9 cellular contexts compared by ENCODE assay signal in the genomic region with DNA sequence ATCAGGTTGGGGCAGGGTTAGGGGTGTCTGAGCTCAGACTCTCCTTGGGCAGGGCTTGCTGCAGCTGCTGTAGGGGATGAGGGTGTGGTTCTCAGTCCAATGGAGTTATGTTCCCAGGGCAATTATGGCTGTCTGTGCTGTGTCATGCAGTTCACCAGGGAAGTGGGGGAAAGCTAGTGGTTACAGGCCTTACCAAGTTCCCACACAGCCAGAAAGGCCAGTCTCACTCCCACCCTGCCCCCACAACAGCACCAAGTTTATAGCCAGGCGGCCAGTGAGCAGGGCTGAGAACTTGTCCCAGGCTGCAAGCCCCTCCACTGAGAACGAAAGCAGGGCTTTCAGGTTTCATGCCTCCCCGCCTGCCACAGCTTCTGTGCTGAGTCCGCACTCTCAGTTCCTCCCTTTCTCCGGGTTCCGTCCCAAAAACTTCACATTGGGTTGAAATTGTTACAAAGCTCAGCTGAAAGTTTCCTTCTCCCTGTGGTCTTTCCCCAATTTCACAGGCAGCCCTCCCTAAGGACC. TPM values are rescaled to one million over a fixed set of nuclear protein-coding genes. Genes with fewer than 3 reads are reported as not detected.
DNase-seq lines count a peak whose midpoint lies in the region; ATAC-seq, FAIRE-seq and TF ChIP-seq lines count a peak whose summit lies in the region.
"Had no signal": no experiment of that assay in that cellular context is flagged by ENCODE, and none has a peak within 500 bp of the region (broad histone marks: within the 10 kb centered on the region; RNA-seq: fewer than 3 reads in every experiment).

No MANE protein-coding gene starts in this region.

- H3K36me3 ChIP-seq in H1 (ENCODE audit: control insufficient read depth in 2 of 4, insufficient read depth in 4 of 4, low read length in 3 of 4) (no peaks in the 10 kb centered on the region), transverse colon (no peaks in the 10 kb centered on the region), mesenchymal stem cell (ENCODE audit: control insufficient read depth in 1 of 2, insufficient read depth in 2 of 2, low read depth in 1 of 2, low read length in 2 of 2) (no peaks in the 10 kb centered on the region)
- H3K36me3 ChIP-seq: neutrophil had no signal

- H2AK5ac ChIP-seq in H1 (ENCODE audit: low read depth, low read length) = no peak overlapping the region
- H2AK5ac ChIP-seq in mesenchymal stem cell (ENCODE audit: low read length, severe bottlenecking) = no peak overlapping the region

- peak overlapping the region; percentile 98 for H2AFZ ChIP-seq in H1 (ENCODE audit: low read length)
- no peak overlapping the region for H2AFZ ChIP-seq in mesenchymal stem cell (ENCODE audit: low read depth, low read length)

- H3K18ac ChIP-seq in H1 (ENCODE audit: extremely low read depth, low read length) (no peak overlapping the region), mesenchymal stem cell (ENCODE audit: low read depth in 1 of 2, low read length in 2 of 2) (no peak overlapping the region)

- no peak overlapping the region for H2BK12ac ChIP-seq in H1 (ENCODE audit: low read depth, low read length)
- H2BK12ac ChIP-seq in mesenchymal stem cell (ENCODE audit: low read length in 2 of 2) = no peak overlapping the region

- H3K27me3 ChIP-seq in H1 (replicated peaks in 1 of 4; ENCODE audit: control insufficient read depth in 3 of 4, extremely low read depth in 1 of 4, insufficient read depth in 3 of 4, low read length in 3 of 4) (no peaks in the 10 kb centered on the region), transverse colon (no peaks in the 10 kb centered on the region), mesenchymal stem cell (ENCODE audit: control insufficient read depth in 1 of 2, insufficient read depth in 1 of 2, low read length in 2 of 2) (no peaks in the 10 kb centered on the region)
- H3K27me3 ChIP-seq: neutrophil had no signal

- H3K4ac ChIP-seq in H1 (replicated peaks; ENCODE audit: insufficient read length, low read depth, low read length) = no peak overlapping the region
- H3K4ac ChIP-seq in mesenchymal stem cell (ENCODE audit: low read depth in 1 of 2, low read length in 2 of 2) = no peak overlapping the region

- CTCF ChIA-PET in H1 (lab: Charles Lee; ENCODE audit: partially characterized antibody) = interaction anchor here (0.6 to 3.7 kb wide), 25 partner anchors 10 to 1020 kb away, joined by 3 to 47 read pairs (median 4); no protein-coding TSS in a partner anchor

- intact Hi-C loops in transverse colon (cut with DNase I; ENCODE audit: low total_unique reads) = no loop called here

- no peak for DNase-seq in H1 (ENCODE audit: low read depth in 1 of 2, low spot score in 2 of 2)
- peak; percentile 33 for DNase-seq in transverse colon
- DNase-seq in GM19239 (ENCODE audit: insufficient read length, low spot score) = no peak
- no peak for DNase-seq in mesenchymal stem cell
- no peak for DNase-seq in COR-L47 (lab: John Stamatoyannopoulos, UW)
- DNase-seq: NCI-H1048 had no signal

- FAIRE-seq in H1 (lab: Jason Lieb, UNC) (no peak), GM19239 (lab: Jason Lieb, UNC) (no peak)

- in situ Hi-C loops in transverse colon (cut with MboI; ENCODE audit: low pct_ligation_motif_present in 1 of 4, low pct_unique_long_range_greater_than_20kb in 1 of 4, low sequenced_read_pairs in 3 of 4) = loop anchor here in 2 of 4 donors (25.0 kb wide), 1 partner anchor 374 kb away; no protein-coding TSS in a partner anchor

- H3K4me1 ChIP-seq in H1 (replicated peaks in 1 of 4; ENCODE audit: control insufficient read depth in 3 of 4, insufficient read depth in 4 of 4, low read length in 3 of 4) (no peaks in the 10 kb centered on the region), transverse colon (no peaks in the 10 kb centered on the region), mesenchymal stem cell (ENCODE audit: control insufficient read depth, insufficient read depth, low read depth, low read length) (no peaks in the 10 kb centered on the region)

- no peak for TF ChIP-seq EP300 in H1 (IDR thresholded peaks at IDR 0.05; ENCODE audit: borderline replicate concordance in 1 of 2, low read depth in 2 of 2, low read length in 2 of 2)
- TF ChIP-seq EP300 in transverse colon (IDR thresholded peaks at IDR 0.05; ENCODE audit: low read depth) = no peak

- no peak overlapping the region for H2BK20ac ChIP-seq in H1 (ENCODE audit: low read length)

- ATAC-seq in GM19397 (IDR thresholded peaks at IDR 0.05; ENCODE audit: unreplicated experiment) (peak; percentile 79), HG03095 (IDR thresholded peaks at IDR 0.05; ENCODE audit: unreplicated experiment) (peak; percentile 76)

- 92% methylated on average over 6 of the region's 6 CpGs; no CpG with 5 or more reads in 1 of the 2 experiments for WGBS in H1 (ENCODE audit: extremely low coverage in 1 of 2, insufficient coverage in 1 of 2, insufficient read length in 1 of 2, insufficient replicate concordance in 2 of 2, low coverage in 1 of 2, low lambda C conversion rate in 2 of 2, missing lambda C conversion rate in 1 of 2), 2 experiments
- WGBS in transverse colon (ENCODE audit: low coverage in 1 of 2), 2 donors = 97% methylated on average over 6 of the region's 6 CpGs; no CpG with 5 or more reads in 1 of the 2 donors
- WGBS in mesenchymal stem cell = 93% methylated on average over 6 of the region's 6 CpGs

- H3K27ac ChIP-seq in H1 (ENCODE audit: low read depth, low read length) (no peak overlapping the region), transverse colon (peak overlapping the region in 1 of 4 donors; percentile 30), mesenchymal stem cell (ENCODE audit: low read length, poor library complexity, severe bottlenecking) (no peak overlapping the region)
- H3K27ac ChIP-seq: neutrophil had no signal

- no peak overlapping the region for H2BK120ac ChIP-seq in H1 (replicated peaks; ENCODE audit: low read depth, low read length)
- H2BK120ac ChIP-seq in mesenchymal stem cell (ENCODE audit: low read depth, low read length) = no peak overlapping the region

- POLR2A ChIA-PET in H1 (lab: Charles Lee; ENCODE audit: partially characterized antibody) = interaction anchor here (0.6 kb wide), 1 partner anchor 1649 kb away, joined by 6 read pairs; no protein-coding TSS in a partner anchor

- no peak overlapping the region for H3K23ac ChIP-seq in H1 (ENCODE audit: insufficient read length)
- H3K23ac ChIP-seq in mesenchymal stem cell (ENCODE audit: low read length in 2 of 2) = no peak overlapping the region

- H3K9ac ChIP-seq in H1 (replicated peaks in 1 of 4; ENCODE audit: extremely low read depth in 1 of 4, low read depth in 3 of 4, low read length in 3 of 4) (no peak overlapping the region), mesenchymal stem cell (ENCODE audit: low read length) (no peak overlapping the region)

- TF ChIP-seq CTCF in H1 (IDR thresholded peaks at IDR 0.05; ENCODE audit: control extremely low read depth in 1 of 3, insufficient read depth in 1 of 3, low read depth in 1 of 3, low read length in 3 of 3) (no peak), transverse colon (IDR thresholded peaks at IDR 0.05) (no peak)

- no peak overlapping the region for H4K91ac ChIP-seq in H1 (replicated peaks; ENCODE audit: insufficient read length, low read length)
- no peak overlapping the region for H4K91ac ChIP-seq in mesenchymal stem cell (ENCODE audit: low read length)

- H3K56ac ChIP-seq in H1 (replicated peaks; ENCODE audit: insufficient read length, low read depth, low read length) = no peak overlapping the region

- H4K20me1 ChIP-seq in H1 (replicated peaks in 1 of 2; ENCODE audit: control insufficient read depth in 1 of 2, insufficient read depth in 2 of 2, low read length in 2 of 2) = no peaks in the 10 kb centered on the region

- H3K14ac ChIP-seq in H1 (ENCODE audit: insufficient read length) (no peak overlapping the region), mesenchymal stem cell (ENCODE audit: low read length in 2 of 2) (no peak overlapping the region)

- H2BK5ac ChIP-seq in H1 (ENCODE audit: low read depth, low read length) = no peak overlapping the region
- no peak overlapping the region for H2BK5ac ChIP-seq in mesenchymal stem cell (ENCODE audit: low read depth, low read length, poor library complexity, severe bottlenecking)

- no peak overlapping the region for H3K4me3 ChIP-seq in H1 (ENCODE audit: extremely low read depth in 1 of 4, insufficient read depth in 2 of 4, low read depth in 3 of 4, low read length in 4 of 4)
- H3K4me3 ChIP-seq in transverse colon = no peak overlapping the region
- H3K4me3 ChIP-seq in mesenchymal stem cell (ENCODE audit: insufficient read depth in 1 of 2, low read depth in 1 of 2, low read length in 2 of 2) = no peak overlapping the region

- no peak for TF ChIP-seq POLR2A in H1 (IDR thresholded peaks at IDR 0.05; ENCODE audit: control extremely low read depth in 1 of 2, low read depth in 2 of 2, low read length in 2 of 2)
- TF ChIP-seq POLR2A in transverse colon (IDR thresholded peaks at IDR 0.05) = no peak

- no peaks in the 10 kb centered on the region for H3K23me2 ChIP-seq in H1 (ENCODE audit: low read depth, low read length)

- H2BK15ac ChIP-seq in H1 (ENCODE audit: low read length) = no peak overlapping the region; the same call in 1 of the 2 replicates
- H2BK15ac ChIP-seq in mesenchymal stem cell (ENCODE audit: low read depth, poor library complexity, severe bottlenecking) = no peak overlapping the region

- H4K5ac ChIP-seq in H1 (ENCODE audit: insufficient read length, low read depth, low read length) = no peak overlapping the region

- H3K79me1 ChIP-seq in H1 (ENCODE audit: low read depth, low read length) (no peaks in the 10 kb centered on the region), mesenchymal stem cell (replicated peaks; ENCODE audit: low read length, poor library complexity, severe bottlenecking) (no peaks in the 10 kb centered on the region)

- no peaks in the 10 kb centered on the region for H3K79me2 ChIP-seq in H1 (ENCODE audit: control insufficient read depth in 1 of 2, insufficient read depth in 2 of 2, low read length in 2 of 2)

- H3K4me2 ChIP-seq in H1 (ENCODE audit: insufficient read depth in 1 of 2, low read depth in 2 of 2, low read length in 2 of 2) (no peak overlapping the region), mesenchymal stem cell (ENCODE audit: low read length, poor library complexity, severe bottlenecking) (no peak overlapping the region)

- H3K9me3 ChIP-seq in H1 (ENCODE audit: insufficient read depth in 2 of 2, low read depth in 1 of 2, low read length in 1 of 2) (no peaks in the 10 kb centered on the region), transverse colon (no peaks in the 10 kb centered on the region), mesenchymal stem cell (ENCODE audit: control insufficient read depth, low read length) (peaks cover 3% of the 10 kb centered on the region)
- H3K9me3 ChIP-seq: neutrophil had no signal

- no peak for TF ChIP-seq RAD21 in H1 (IDR thresholded peaks at IDR 0.05 in 1 of 2, conservative IDR thresholded peaks at IDR 0.05 in 1 of 2; ENCODE audit: low read depth in 2 of 2, low read length in 2 of 2)

- H4K8ac ChIP-seq in H1 (ENCODE audit: extremely low read depth, insufficient read depth, low read length) = no peak overlapping the region; the same call in 1 of the 2 replicates
- no peak overlapping the region for H4K8ac ChIP-seq in mesenchymal stem cell (ENCODE audit: low read length)

RNA-seq across cellular contexts. Expression of a gene that starts 19.6 kb away (rescaled TPM):
- total RNA-seq in H1 (2021; fragmentation: NEBNext Ultra II Directional; extraction: Animal tissue kit (Norgen Biotek cat#: 25700)) = 27.0 and 29.2 TPM in 2 replicates
- 15.2 and 17.4 TPM in 2 replicates for polyA plus RNA-seq in H1 (2011; rRNA removed)
- polyA plus RNA-seq in H1 (2011; cell fraction: cytosol; rRNA removed) = 24.2 TPM
- 23.7 TPM for polyA plus RNA-seq in H1 (2011; cell fraction: nucleus; rRNA removed)
- 18.4 to 27.8 TPM (median 23.0 TPM) in 4 replicates for polyA plus RNA-seq in H1 (2012, experiment 1 of 2)
- 6.0 TPM for polyA plus RNA-seq in H1 (2012, experiment 2 of 2)
- polyA plus RNA-seq in H1 (2013, experiment 1 of 2) = 17.0 TPM
- 17.7 TPM for polyA plus RNA-seq in H1 (2013, experiment 2 of 2)
- polyA minus RNA-seq in H1 (2011; rRNA and poly(A)+ RNA removed) = 16.3 and 20.7 TPM in 2 replicates
- polyA minus RNA-seq in H1 (2011; cell fraction: cytosol; rRNA and poly(A)+ RNA removed) = 8.7 TPM
- 26.5 TPM for polyA minus RNA-seq in H1 (2011; cell fraction: nucleus; rRNA and poly(A)+ RNA removed)
- total RNA-seq in transverse colon = 10 to 100 TPM; 17.9 to 30.7 (median 26.3) TPM
- polyA plus RNA-seq in mesenchymal stem cell (2013, experiment 1 of 2) = 15.8 TPM
- polyA plus RNA-seq in mesenchymal stem cell (2013, experiment 2 of 2) = 16.0 TPM
